In the genomic region with DNA sequence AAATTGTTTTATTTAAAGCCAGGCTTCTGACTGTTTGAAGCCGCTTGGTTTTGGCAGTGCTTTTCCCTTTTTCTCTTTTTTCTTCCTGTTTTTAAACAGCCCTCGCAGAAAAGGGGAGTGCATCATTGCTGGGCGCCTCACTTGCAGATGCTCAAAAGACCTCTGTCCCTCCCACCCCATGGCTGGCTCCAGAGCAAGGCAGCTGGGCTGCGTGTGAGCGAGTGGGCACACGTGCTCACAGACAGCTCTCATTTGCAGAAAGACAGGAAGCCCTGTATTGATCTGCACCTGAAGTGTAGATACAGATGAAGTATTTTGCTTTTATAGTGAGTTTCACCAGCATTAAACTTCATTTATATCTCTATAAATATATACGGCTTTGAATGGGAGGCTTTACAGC, we compare ENCODE assay signal across 12 cellular contexts.
"Had no signal": no experiment of that assay in that cellular context is flagged by ENCODE, and none has a peak within 500 bp of the region (broad histone marks: within the 10 kb centered on the region; RNA-seq: fewer than 3 reads in every experiment).

No MANE protein-coding gene starts in this region.

- DNase-seq: effector CD4-positive, alpha-beta T cell; endodermal cell; heart right ventricle; kidney glomerular epithelial cell; mesendoderm; naive B cell; occipital lobe; stimulated activated CD4-positive, alpha-beta T cell treated with anti-CD3 and anti-CD28 coated beads, Interleukin-4, amount 100 ng/mL, for 1 hour; stimulated activated CD8-positive, alpha-beta memory T cell treated with anti-CD3 and anti-CD28 coated beads, Interleukin-4, amount 100 ng/mL, for 48 hours; stimulated activated naive CD8-positive, alpha-beta T cell treated with anti-CD3 and anti-CD28 coated beads, Interleukin-15, Interleukin-2, amounts not matched to agents 100 U/mL and 50 U/mL, for 24 hours; thyroid gland had no signal

- ATAC-seq: heart right ventricle; stimulated activated effector memory CD8-positive, alpha-beta T cell treated with anti-CD3 and anti-CD28 coated beads, Interleukin-12 subunit alpha, Interleukin-12 subunit beta, amount 100 ng/mL, for 72 hours; stimulated activated naive CD8-positive, alpha-beta T cell treated with anti-CD3 and anti-CD28 coated beads, Interleukin-15, Interleukin-2, amounts not matched to agents 100 U/mL and 50 U/mL, for 24 hours had no signal
